Comparison of ENCODE assay signal across 13 cellular contexts in the genomic region with DNA sequence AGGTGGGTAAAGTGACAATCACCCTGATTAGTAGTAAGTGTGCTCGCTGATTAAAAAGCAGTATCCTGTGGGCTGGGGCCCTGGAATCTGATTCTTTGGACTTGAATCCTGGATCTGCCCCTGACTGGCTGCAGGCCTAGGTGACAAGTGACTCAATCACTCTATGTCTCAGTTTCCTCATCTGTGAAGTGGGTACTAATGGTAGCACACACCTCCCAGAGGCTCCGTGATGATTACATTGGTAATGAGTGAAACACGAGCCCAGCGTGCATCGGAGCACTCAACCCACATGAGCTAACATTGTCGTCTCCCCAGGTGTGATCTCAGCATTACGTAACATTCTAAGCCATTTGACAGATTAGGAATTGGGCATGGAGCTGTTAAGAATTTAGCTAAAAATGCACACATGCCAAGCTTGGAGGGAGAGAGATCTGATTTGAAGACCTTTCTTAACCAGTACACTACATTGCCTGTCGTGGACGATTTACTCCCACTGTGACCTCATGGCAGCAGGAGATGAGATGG. TPM values are rescaled to one million over a fixed set of nuclear protein-coding genes. Genes with fewer than 3 reads are reported as not detected.
DNase-seq lines count a peak whose midpoint lies in the region; FAIRE-seq and TF ChIP-seq lines count a peak whose summit lies in the region.
"Had no signal": no experiment of that assay in that cellular context is flagged by ENCODE, and none has a peak within 500 bp of the region (broad histone marks: within the 10 kb centered on the region; RNA-seq: fewer than 3 reads in every experiment).

No MANE protein-coding gene starts in this region.

- H3K4me3 ChIP-seq in stomach: no peak overlapping the region
- H3K4me3 ChIP-seq: body of pancreas, MG63 had no signal

- H3K27ac ChIP-seq in stomach: peak overlapping the region in 4 of 5 donors; percentile 3 to 72 (median 64)
- H3K27ac ChIP-seq: body of pancreas had no signal

- TF ChIP-seq POLR2A in stomach (IDR thresholded peaks at IDR 0.05): no peak

- peaks cover 0 to 10% (median 3%) of the 10 kb centered on the region in 4 donors for H3K36me3 ChIP-seq in stomach

- H3K4me1 ChIP-seq in stomach: peaks cover 17 to 80% (median 51%) of the 10 kb centered on the region in 4 donors

- no peaks in the 10 kb centered on the region for H3K9me3 ChIP-seq in stomach
- H3K9me3 ChIP-seq: body of pancreas had no signal

- no peak for DNase-seq in HFFc6
- DNase-seq in NCI-H69 (lab: John Stamatoyannopoulos, UW): peak; percentile 31
- DNase-seq in left kidney (ENCODE audit: low read depth, low spot score): peak; percentile 24
- DNase-seq in stomach: no peak
- DNase-seq in HTR-8/SVneo (ENCODE audit: insufficient read length, low spot score): no peak
- DNase-seq in MV-4-11 (lab: John Stamatoyannopoulos, UW): no peak
- no peak for DNase-seq in SW480 (ENCODE audit: low spot score)
- DNase-seq: activated naive CD4-positive, alpha-beta T cell; body of pancreas; effector memory CD8-positive, alpha-beta T cell; foreskin fibroblast; MG63 had no signal

- TF ChIP-seq CTCF in HFFc6 (IDR thresholded peaks at IDR 0.05) (no peak), stomach (IDR thresholded peaks at IDR 0.05) (no peak)

- H3K27me3 Mint-ChIP-seq in HFFc6 (ENCODE audit: insufficient read depth): peaks cover 2% of the 10 kb centered on the region; the same call in 1 of the 2 replicates

- no peak for TF ChIP-seq EP300 in stomach (IDR thresholded peaks at IDR 0.05)

- H3K4me1 Mint-ChIP-seq in HFFc6 (ENCODE audit: low read depth): peaks cover 84% of the 10 kb centered on the region

- no peaks in the 10 kb centered on the region for H3K9me3 Mint-ChIP-seq in HFFc6

- H3K27me3 ChIP-seq in stomach: no peaks in the 10 kb centered on the region
- H3K27me3 ChIP-seq: body of pancreas, MG63 had no signal

- H3K36me3 Mint-ChIP-seq in HFFc6 (ENCODE audit: low read depth): peaks cover 43% of the 10 kb centered on the region
- H3K36me3 Mint-ChIP-seq: CD14-positive monocyte had no signal

- no peak for FAIRE-seq in HTR-8/SVneo (lab: Jason Lieb, UNC)

- peak overlapping the region; percentile 88 for H3K27ac Mint-ChIP-seq in HFFc6
- H3K27ac Mint-ChIP-seq: CD14-positive monocyte; effector memory CD8-positive, alpha-beta T cell had no signal

- 86 to 90% (median 89%) methylated on average over 9 of the region's 9 CpGs for WGBS in stomach, 5 donors

- intact Hi-C loops in stomach (cut with DNase I; ENCODE audit: low total_unique reads): no loop called here

- no peak overlapping the region for H3K4me3 Mint-ChIP-seq in HFFc6
- H3K4me3 Mint-ChIP-seq: CD14-positive monocyte; effector memory CD8-positive, alpha-beta T cell had no signal

RNA-seq across cellular contexts. Expression of a gene that starts 32.2 kb away (rescaled TPM):
- 100 to 1,000 TPM; 128 to 144 (median 129) TPM for total RNA-seq in HFFc6 (2021; fragmentation: NEBNext Ultra II Directional; extraction: Animal tissue kit (Norgen Biotek cat#: 25700))
- total RNA-seq in stomach: 100 to 1,000 TPM in 1 of 5 donors, 10 to 100 TPM in 4; 10.5 to 118 (median 55.1) TPM
- polyA plus RNA-seq in stomach: 10 to 100 TPM; 17.3 to 50.9 (median 25.0) TPM

Comparison
In these comparisons a context has a peak if more than half of its experiments do, and no peak if none do; other contexts are left out.
1. DNase-seq: peak in NCI-H69 (single experiment) and left kidney (single experiment); none in HFFc6 (single experiment), stomach (single experiment), HTR-8/SVneo (single experiment), MV-4-11 (single experiment) and SW480 (single experiment).